8 cellular contexts compared by ENCODE assay signal in genomic region chr4:137124278-137124932, GRCh38.
DNase-seq lines count a peak whose midpoint lies in the region; ATAC-seq and TF ChIP-seq lines count a peak whose summit lies in the region.

No MANE protein-coding gene starts in this region.

- peak; percentile 90 for ATAC-seq in GM18907 (IDR thresholded peaks at IDR 0.05; ENCODE audit: unreplicated experiment)
- ATAC-seq in HG03159 (IDR thresholded peaks at IDR 0.05; ENCODE audit: unreplicated experiment), result peak; percentile 92

- in situ Hi-C loops in astrocyte of the cerebellum (cut with HindIII; ENCODE audit: low sequenced_read_pairs), result loop anchor here (10.0 kb wide), 1 partner anchor 410 kb away; the partner anchor contains the start of gene PCDH18

- H3K4me3 ChIP-seq in astrocyte of the cerebellum (ENCODE audit: low read depth, low read length), result peak overlapping the region; percentile 35

- DNase-seq in AG08395 (ENCODE audit: low spot score) (peak; percentile 60), NCI-H2171 treated with DMSO at 0.1 percent for 48 hours (lab: John Stamatoyannopoulos, UW) (peak; percentile 73), astrocyte of the cerebellum (ENCODE audit: low read depth) (peak; percentile 57), iPS-NIHi7 (ENCODE audit: extremely low spot score) (peak; percentile 32), stromal cell of bone marrow (ENCODE audit: low read depth) (peak; percentile 67)
- DNase-seq in activated CD4-positive, alpha-beta T cell treated with anti-CD3 and anti-CD28 coated beads for 48 hours, result no peak

- peak; percentile 65 for TF ChIP-seq CTCF in astrocyte of the cerebellum (IDR thresholded peaks at IDR 0.05; ENCODE audit: low read depth, low read length, missing control alignments)
